17 cellular contexts compared by ENCODE assay signal in the genomic region with DNA sequence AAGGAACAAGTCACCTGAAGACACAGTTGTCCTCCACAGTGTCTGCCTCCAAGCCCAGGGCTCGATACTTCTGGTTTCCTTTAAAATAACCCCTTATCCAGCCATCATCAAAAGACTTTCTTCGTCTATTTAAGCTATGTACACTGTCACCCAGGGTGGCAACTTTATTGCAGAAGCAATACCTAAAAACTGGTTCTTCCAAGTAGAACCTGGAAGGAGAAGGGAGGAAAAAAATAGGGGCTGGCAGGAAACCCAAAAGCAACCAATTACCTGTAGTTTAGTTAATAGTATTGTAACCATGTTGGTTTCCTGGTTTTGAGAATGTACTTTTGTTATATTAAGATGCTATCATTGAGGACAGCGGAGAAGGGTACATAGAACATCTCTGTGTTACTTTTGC. TPM values are rescaled to one million over a fixed set of nuclear protein-coding genes. Genes with fewer than 3 reads are reported as not detected.
DNase-seq lines count a peak whose midpoint lies in the region; ATAC-seq and TF ChIP-seq lines count a peak whose summit lies in the region.
"Had no signal": no experiment of that assay in that cellular context is flagged by ENCODE, and none has a peak within 500 bp of the region (broad histone marks: within the 10 kb centered on the region; RNA-seq: fewer than 3 reads in every experiment).

No MANE protein-coding gene starts in this region.

- H4K8ac ChIP-seq in IMR-90 (ENCODE audit: low read depth in 2 of 2, low read length in 2 of 2): peak overlapping the region in 1 of 2 experiments; percentile 52; a peak in 1 of 4 replicates

- no peak for TF ChIP-seq RAD21 in IMR-90 (IDR thresholded peaks at IDR 0.05; ENCODE audit: low read length)

- TF ChIP-seq EP300 in suprapubic skin (IDR thresholded peaks at IDR 0.05): no peak

- peaks cover 24% of the 10 kb centered on the region for H3K9me1 ChIP-seq in IMR-90 (ENCODE audit: insufficient read depth, low read length)

- no peaks in the 10 kb centered on the region for H3K9me2 ChIP-seq in hepatocyte (replicated peaks; ENCODE audit: insufficient read depth)

- peak overlapping the region; percentile 86 for H4K5ac ChIP-seq in IMR-90 (ENCODE audit: low read depth, low read length)

- peak overlapping the region; percentile 89 for H3K23ac ChIP-seq in IMR-90 (ENCODE audit: low read depth, low read length)

- peak overlapping the region; percentile 47; the same call in 1 of the 2 replicates for H3K18ac ChIP-seq in IMR-90 (ENCODE audit: low read depth, low read length)

- H2BK15ac ChIP-seq in IMR-90 (ENCODE audit: low read depth, low read length): peak overlapping the region; percentile 31; the same call in 1 of the 3 replicates

- CTCF ChIA-PET in IMR-90 (lab: Yijun Ruan, JAX): no interaction called here

- TF ChIP-seq CTCF in IMR-90 (conservative IDR thresholded peaks at IDR 0.05; ENCODE audit: low read depth, low read length) (no peak), hepatocyte (IDR thresholded peaks at IDR 0.05; ENCODE audit: poor library complexity) (no peak), smooth muscle cell (IDR thresholded peaks at IDR 0.05; ENCODE audit: borderline replicate concordance, insufficient read depth, poor library complexity, severe bottlenecking) (no peak), lower leg skin (IDR thresholded peaks at IDR 0.05) (no peak), suprapubic skin (IDR thresholded peaks at IDR 0.05) (no peak)

- ATAC-seq in IMR-90 (ENCODE audit: low read depth): no peak
- ATAC-seq in HG02840 (IDR thresholded peaks at IDR 0.05; ENCODE audit: low FRiP score, unreplicated experiment): no peak
- ATAC-seq in GM18907 (IDR thresholded peaks at IDR 0.05; ENCODE audit: unreplicated experiment): no peak
- ATAC-seq: A549, GM12878, GM23338, HepG2 had no signal

- H3F3A ChIP-seq in smooth muscle cell (ENCODE audit: low read depth): peaks cover 26% of the 10 kb centered on the region

- H3K4me2 ChIP-seq in IMR-90 (ENCODE audit: low read depth, low read length) (no peak overlapping the region), hepatocyte (no peak overlapping the region), smooth muscle cell (peak overlapping the region; percentile 46)
- H3K4me2 ChIP-seq: A549, GM23338 had no signal

- H4K20me1 ChIP-seq in IMR-90 (ENCODE audit: insufficient read depth, low read length): peaks cover 7% of the 10 kb centered on the region; the same call in 1 of the 2 replicates
- H4K20me1 ChIP-seq in hepatocyte (ENCODE audit: insufficient read depth, poor library complexity, severe bottlenecking): no peaks in the 10 kb centered on the region
- H4K20me1 ChIP-seq in smooth muscle cell (ENCODE audit: low read depth): no peaks in the 10 kb centered on the region

- no peak overlapping the region for H3K4me3 ChIP-seq in IMR-90 (ENCODE audit: insufficient read depth, low read depth, low read length)
- no peak overlapping the region for H3K4me3 ChIP-seq in SK-N-MC
- no peak overlapping the region for H3K4me3 ChIP-seq in hepatocyte
- H3K4me3 ChIP-seq in smooth muscle cell: no peak overlapping the region
- no peak overlapping the region for H3K4me3 ChIP-seq in lower leg skin (ENCODE audit: low read depth, poor library complexity, severe bottlenecking)
- no peak overlapping the region for H3K4me3 ChIP-seq in suprapubic skin
- H3K4me3 ChIP-seq: A549, GM12878, GM23338 had no signal

- H2BK120ac ChIP-seq in IMR-90 (ENCODE audit: low read depth, low read length): peak overlapping the region; percentile 42

- peaks cover 35 to 67% of the 10 kb centered on the region in 2 experiments for H3K79me1 ChIP-seq in IMR-90 (ENCODE audit: low read depth in 1 of 2, low read length in 2 of 2)

- no peak overlapping the region for H2AK9ac ChIP-seq in IMR-90 (replicated peaks; ENCODE audit: low read depth, low read length, poor library complexity)

- peaks cover 3% of the 10 kb centered on the region for H3K79me2 ChIP-seq in hepatocyte
- H3K79me2 ChIP-seq in smooth muscle cell (ENCODE audit: low read depth): peaks cover 41% of the 10 kb centered on the region

- POLR2A ChIA-PET in IMR-90 (lab: Charles Lee; ENCODE audit: unreplicated experiment): no interaction called here

- DNase-seq in IMR-90: no peak
- no peak for DNase-seq in SK-N-MC (ENCODE audit: low read depth, low spot score)
- DNase-seq in hepatocyte (ENCODE audit: low spot score): no peak
- no peak for DNase-seq in smooth muscle cell (lab: John Stamatoyannopoulos, UW; ENCODE audit: unreplicated experiment)
- DNase-seq in lower leg skin (ENCODE audit: low spot score in 2 of 2): no peak
- no peak for DNase-seq in suprapubic skin (ENCODE audit: low spot score in 2 of 2)
- DNase-seq: BE2C; CD4-positive, alpha-beta memory T cell; DMS79; H7 had no signal

- no TSS peak for BruUV-seq in IMR-90 (replicated peaks; lab: Mats Ljungman, UMichigan)

- peaks cover 17% of the 10 kb centered on the region for H3K4me1 ChIP-seq in IMR-90 (ENCODE audit: control insufficient read depth, insufficient read depth, low read length)
- peaks cover 27% of the 10 kb centered on the region for H3K4me1 ChIP-seq in hepatocyte (ENCODE audit: insufficient read depth)
- H3K4me1 ChIP-seq in smooth muscle cell (ENCODE audit: low read depth): peaks cover 18% of the 10 kb centered on the region
- H3K4me1 ChIP-seq in suprapubic skin: peaks cover 30% of the 10 kb centered on the region
- H3K4me1 ChIP-seq: BE2C had no signal

- no peak overlapping the region for H2AFZ ChIP-seq in IMR-90 (replicated peaks; ENCODE audit: low read length, poor library complexity)
- no peak overlapping the region for H2AFZ ChIP-seq in hepatocyte
- no peak overlapping the region for H2AFZ ChIP-seq in smooth muscle cell (ENCODE audit: low read depth)
- H2AFZ ChIP-seq: GM23338 had no signal

- H3K14ac ChIP-seq in IMR-90 (replicated peaks; ENCODE audit: low read depth, low read length): peak overlapping the region; percentile 88

- peaks cover 3% of the 10 kb centered on the region; the same call in 1 of the 2 replicates for H3K36me3 ChIP-seq in IMR-90 (ENCODE audit: control insufficient read depth, insufficient read depth, low read length)
- H3K36me3 ChIP-seq in SK-N-MC (ENCODE audit: insufficient read depth, low read length): peaks cover 42% of the 10 kb centered on the region
- H3K36me3 ChIP-seq in hepatocyte (replicated peaks; ENCODE audit: insufficient read depth, low read depth): no peaks in the 10 kb centered on the region
- peaks cover 12% of the 10 kb centered on the region for H3K36me3 ChIP-seq in smooth muscle cell (ENCODE audit: low read depth)
- peaks cover 12% of the 10 kb centered on the region for H3K36me3 ChIP-seq in suprapubic skin

- H2BK5ac ChIP-seq in IMR-90 (ENCODE audit: low read depth, low read length, poor library complexity, severe bottlenecking): no peak overlapping the region

- no peak overlapping the region for H3K27ac ChIP-seq in IMR-90 (ENCODE audit: insufficient read depth, low read length)
- H3K27ac ChIP-seq in SK-N-MC: peak overlapping the region; percentile 51; the same call in 1 of the 2 replicates
- H3K27ac ChIP-seq in hepatocyte: peak overlapping the region; percentile 82
- H3K27ac ChIP-seq in smooth muscle cell (ENCODE audit: low read depth): peak overlapping the region; percentile 94
- H3K27ac ChIP-seq in suprapubic skin: no peak overlapping the region
- H3K27ac ChIP-seq: C4-2B had no signal

- no peak overlapping the region for H3K56ac ChIP-seq in IMR-90 (ENCODE audit: extremely low read depth, insufficient read depth, low read length)

- H2AK5ac ChIP-seq in IMR-90 (ENCODE audit: low read depth, low read length): peak overlapping the region; percentile 84; the same call in 1 of the 2 replicates

- H3K9me3 ChIP-seq in IMR-90 (ENCODE audit: control insufficient read depth, insufficient read depth, low read length): no peaks in the 10 kb centered on the region
- peaks cover 4% of the 10 kb centered on the region; the same call in 1 of the 2 replicates for H3K9me3 ChIP-seq in SK-N-MC (ENCODE audit: low read depth, low read length)
- no peaks in the 10 kb centered on the region for H3K9me3 ChIP-seq in hepatocyte (ENCODE audit: low read depth)
- no peaks in the 10 kb centered on the region for H3K9me3 ChIP-seq in smooth muscle cell (replicated peaks; ENCODE audit: low read depth)
- H3K9me3 ChIP-seq in suprapubic skin: no peaks in the 10 kb centered on the region
- H3K9me3 ChIP-seq: A549, BE2C had no signal

- no peak for TF ChIP-seq POLR2A in IMR-90 (IDR thresholded peaks at IDR 0.05; ENCODE audit: low read depth, low read length)
- TF ChIP-seq POLR2A in lower leg skin (IDR thresholded peaks at IDR 0.05): no peak
- no peak for TF ChIP-seq POLR2A in suprapubic skin (IDR thresholded peaks at IDR 0.05)

- in situ Hi-C loops in IMR-90 (cut with MboI; ENCODE audit: low sequenced_read_pairs): no loop called here

- peak overlapping the region; percentile 43; the same call in 1 of the 2 replicates for H2BK20ac ChIP-seq in IMR-90 (ENCODE audit: low read depth, low read length)

- intact Hi-C loops in IMR-90 (cut with micrococcal nuclease): no loop called here
- intact Hi-C loops in lower leg skin (cut with DNase I; ENCODE audit: low total_unique reads): no loop called here

- peak overlapping the region; percentile 47 for H3K4ac ChIP-seq in IMR-90 (ENCODE audit: low read depth, low read length)

- H3K9ac ChIP-seq in IMR-90 (ENCODE audit: low read depth, low read length) (no peak overlapping the region), SK-N-MC (ENCODE audit: insufficient read length) (no peak overlapping the region), smooth muscle cell (ENCODE audit: low read depth) (peak overlapping the region; percentile 8)

- WGBS in IMR-90 (ENCODE audit: extremely low coverage in 2 of 2, insufficient read length in 1 of 2), 2 experiments: no CpG with 5 or more reads among the region's 3 CpGs
- 68% methylated on average over 3 of the region's 3 CpGs for WGBS in hepatocyte (ENCODE audit: low lambda C conversion rate, missing lambda C conversion rate)
- 70% methylated on average over 3 of the region's 3 CpGs for WGBS in smooth muscle cell (ENCODE audit: low lambda C conversion rate)
- 69 to 70% methylated on average over 3 of the region's 3 CpGs for WGBS in lower leg skin, 2 donors
- WGBS in suprapubic skin: 66% methylated on average over 3 of the region's 3 CpGs

- peak overlapping the region; percentile 21; the same call in 1 of the 2 replicates for H4K91ac ChIP-seq in IMR-90 (ENCODE audit: insufficient read depth, low read depth, low read length)

- H3K27me3 ChIP-seq in IMR-90 (ENCODE audit: control insufficient read depth, insufficient read depth, low read length): no peaks in the 10 kb centered on the region
- no peaks in the 10 kb centered on the region for H3K27me3 ChIP-seq in hepatocyte
- H3K27me3 ChIP-seq in smooth muscle cell (ENCODE audit: low read depth): no peaks in the 10 kb centered on the region
- H3K27me3 ChIP-seq in suprapubic skin: no peaks in the 10 kb centered on the region
- H3K27me3 ChIP-seq: BE2C had no signal

- dilution Hi-C loops in IMR-90 (cut with HindIII; ENCODE audit: low sequenced_read_pairs, unreplicated experiment): no loop called here

RNA-seq across cellular contexts. Expression of a gene that starts 33.7 kb away (rescaled TPM):
- 71.7 and 85.0 TPM in 2 replicates for total RNA-seq in IMR-90 (2012; rRNA removed)
- 101 and 102 TPM in 2 replicates for polyA plus RNA-seq in IMR-90 (2012; rRNA removed)
- 155 and 524 TPM in 2 replicates for polyA plus RNA-seq in IMR-90 (2012; cell fraction: cytosol; rRNA removed)
- polyA plus RNA-seq in IMR-90 (2012; cell fraction: nucleus; rRNA removed; ENCODE audit: low replicate concordance): 43.5 and 72.2 TPM in 2 replicates
- total RNA-seq in hepatocyte: 97.0 and 109 TPM in 2 replicates
- 103 and 113 TPM in 2 replicates for polyA plus RNA-seq in hepatocyte
- total RNA-seq in smooth muscle cell: 332 and 343 TPM in 2 replicates
- 276 and 403 TPM in 2 replicates for polyA plus RNA-seq in smooth muscle cell
- 100 to 1,000 TPM; 210 to 414 (median 286) TPM for total RNA-seq in lower leg skin
- 100 to 1,000 TPM; 159 to 397 (median 245) TPM for total RNA-seq in suprapubic skin

Comparison
In these comparisons a context has a peak if more than half of its experiments do, and no peak if none do; other contexts are left out.
1. H3K27ac ChIP-seq: peak in SK-N-MC (single experiment), hepatocyte (single experiment) and smooth muscle cell (single experiment); none in IMR-90 (single experiment) and suprapubic skin (single experiment).